In the genomic region with DNA sequence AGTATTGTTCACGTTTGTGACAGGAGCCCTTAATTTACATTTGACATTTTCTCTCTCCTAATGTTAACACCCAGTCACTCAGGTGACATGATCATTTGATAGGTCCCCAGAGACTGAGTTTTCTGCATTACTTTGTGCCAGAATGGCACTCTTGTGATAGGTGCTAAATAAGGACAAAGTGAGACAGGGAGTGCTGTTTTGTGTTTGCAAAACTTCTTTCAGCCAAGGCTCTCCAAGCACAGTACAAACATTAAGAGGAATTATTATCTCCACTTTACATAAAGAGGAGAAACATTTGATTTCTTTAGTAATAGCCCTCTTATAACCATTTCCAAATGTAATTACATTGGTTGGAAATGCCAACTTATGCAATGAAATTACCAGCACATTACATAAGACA, we compare ENCODE assay signal across 17 cellular contexts.
DNase-seq lines count a peak whose midpoint lies in the region; ATAC-seq and TF ChIP-seq lines count a peak whose summit lies in the region.
"Had no signal": no experiment of that assay in that cellular context is flagged by ENCODE, and none has a peak within 500 bp of the region (broad histone marks: within the 10 kb centered on the region; RNA-seq: fewer than 3 reads in every experiment).

No MANE protein-coding gene starts in this region.

- no peaks in the 10 kb centered on the region for H3K4me1 Mint-ChIP-seq in natural killer cell treated with Interleukin-12 subunit alpha and Interleukin-12 subunit beta and Interleukin-15 and Interleukin-18, amount 100 ng/mL, for 72 hours (ENCODE audit: low read depth in 2 of 2)

- no peaks in the 10 kb centered on the region for H3F3A ChIP-seq in neural cell (ENCODE audit: insufficient read depth, low read length, poor library complexity, severe bottlenecking)

- no peaks in the 10 kb centered on the region for H3K36me3 ChIP-seq in neural cell (ENCODE audit: insufficient read depth, low read length)
- H3K36me3 ChIP-seq: MG63, SJSA1 had no signal

- H3K4me2 ChIP-seq in neural cell (ENCODE audit: low read length): no peak overlapping the region

- no peaks in the 10 kb centered on the region for H3K36me3 Mint-ChIP-seq in natural killer cell treated with Interleukin-12 subunit alpha and Interleukin-12 subunit beta and Interleukin-15 and Interleukin-18, amount 100 ng/mL, for 72 hours
- H3K36me3 Mint-ChIP-seq: CD4-positive, CD25-positive, alpha-beta regulatory T cell had no signal

- no peak for TF ChIP-seq RAD21 in neural cell (conservative IDR thresholded peaks at IDR 0.05)

- TF ChIP-seq CTCF in neural cell (IDR thresholded peaks at IDR 0.05; ENCODE audit: poor library complexity, severe bottlenecking): no peak

- no peak overlapping the region for H2AFZ ChIP-seq in neural cell (ENCODE audit: low read depth, low read length)

- H3K27ac Mint-ChIP-seq in natural killer cell treated with Interleukin-12 subunit alpha and Interleukin-12 subunit beta and Interleukin-15 and Interleukin-18, amount 100 ng/mL, for 72 hours: no peak overlapping the region
- H3K27ac Mint-ChIP-seq: CD4-positive, CD25-positive, alpha-beta regulatory T cell had no signal

- H4K20me1 ChIP-seq in neural cell (ENCODE audit: insufficient read depth): no peaks in the 10 kb centered on the region

- no peaks in the 10 kb centered on the region for H3K9me2 ChIP-seq in neural cell (ENCODE audit: insufficient read depth, low read length)

- H3K9ac ChIP-seq in neural cell (ENCODE audit: low read length): no peak overlapping the region

- no peak overlapping the region for H3K27ac ChIP-seq in neural cell (ENCODE audit: low read length)
- H3K27ac ChIP-seq: SJSA1 had no signal

- TF ChIP-seq EP300 in neural cell (conservative IDR thresholded peaks at IDR 0.05; ENCODE audit: poor library complexity, severe bottlenecking): peak; percentile 43

- no peak overlapping the region for H3K4me3 ChIP-seq in neural cell (ENCODE audit: low read length)
- H3K4me3 ChIP-seq: MG63, SJSA1 had no signal

- H3K79me2 ChIP-seq in neural cell (replicated peaks; ENCODE audit: insufficient read depth, low read length): no peaks in the 10 kb centered on the region

- peaks cover 13 to 15% of the 10 kb centered on the region in 2 donors for H3K27me3 Mint-ChIP-seq in natural killer cell treated with Interleukin-12 subunit alpha and Interleukin-12 subunit beta and Interleukin-15 and Interleukin-18, amount 100 ng/mL, for 72 hours
- H3K27me3 Mint-ChIP-seq: CD4-positive, CD25-positive, alpha-beta regulatory T cell had no signal

- no peaks in the 10 kb centered on the region for H3K27me3 ChIP-seq in neural cell (ENCODE audit: insufficient read depth, low read depth, low read length)
- H3K27me3 ChIP-seq: MG63, SJSA1 had no signal

- ATAC-seq in GM21825 (IDR thresholded peaks at IDR 0.05; ENCODE audit: unreplicated experiment): no peak
- no peak for ATAC-seq in natural killer cell treated with Interleukin-12 subunit alpha and Interleukin-12 subunit beta and Interleukin-15 and Interleukin-18, amount 100 ng/mL, for 72 hours
- no peak for ATAC-seq in HG03521 (IDR thresholded peaks at IDR 0.05; ENCODE audit: unreplicated experiment)
- ATAC-seq: Right ventricle myocardium inferior had no signal

- H3K9me3 Mint-ChIP-seq in natural killer cell treated with Interleukin-12 subunit alpha and Interleukin-12 subunit beta and Interleukin-15 and Interleukin-18, amount 100 ng/mL, for 72 hours: no peaks in the 10 kb centered on the region

- DNase-seq in DMS79 treated with DMSO at 0.1 percent for 48 hours (lab: John Stamatoyannopoulos, UW) (peak; percentile 50), NCI-H2107 (lab: John Stamatoyannopoulos, UW) (peak; percentile 54), NCI-H345 treated with DMSO at 0.1 percent for 48 hours (lab: John Stamatoyannopoulos, UW; ENCODE audit: unreplicated experiment) (peak; percentile 42)
- DNase-seq in natural killer cell treated with Interleukin-12 subunit alpha and Interleukin-12 subunit beta and Interleukin-15 and Interleukin-18, amount 100 ng/mL, for 72 hours (ENCODE audit: low spot score): no peak
- DNase-seq: CD4-positive, CD25-positive, alpha-beta regulatory T cell; MG63; NCI-H1048; NCI-H187; NCI-H510A; NCI-H82; OCI-M1; T-helper 1 cell had no signal

- H3K9me3 ChIP-seq in neural cell (ENCODE audit: low read length): no peaks in the 10 kb centered on the region
- H3K9me3 ChIP-seq: MG63, SJSA1 had no signal

- H3K4me3 Mint-ChIP-seq in natural killer cell treated with Interleukin-12 subunit alpha and Interleukin-12 subunit beta and Interleukin-15 and Interleukin-18, amount 100 ng/mL, for 72 hours: no peak overlapping the region
- H3K4me3 Mint-ChIP-seq: CD4-positive, CD25-positive, alpha-beta regulatory T cell had no signal

TF ChIP-seq in neural cell, 6 proteins besides CTCF, POLR2A, EP300 and RAD21:
- TF ChIP-seq POLR2AphosphoS5 (IDR thresholded peaks at IDR 0.05): peak; percentile 27
- TF ChIP-seq, protein P1, sequence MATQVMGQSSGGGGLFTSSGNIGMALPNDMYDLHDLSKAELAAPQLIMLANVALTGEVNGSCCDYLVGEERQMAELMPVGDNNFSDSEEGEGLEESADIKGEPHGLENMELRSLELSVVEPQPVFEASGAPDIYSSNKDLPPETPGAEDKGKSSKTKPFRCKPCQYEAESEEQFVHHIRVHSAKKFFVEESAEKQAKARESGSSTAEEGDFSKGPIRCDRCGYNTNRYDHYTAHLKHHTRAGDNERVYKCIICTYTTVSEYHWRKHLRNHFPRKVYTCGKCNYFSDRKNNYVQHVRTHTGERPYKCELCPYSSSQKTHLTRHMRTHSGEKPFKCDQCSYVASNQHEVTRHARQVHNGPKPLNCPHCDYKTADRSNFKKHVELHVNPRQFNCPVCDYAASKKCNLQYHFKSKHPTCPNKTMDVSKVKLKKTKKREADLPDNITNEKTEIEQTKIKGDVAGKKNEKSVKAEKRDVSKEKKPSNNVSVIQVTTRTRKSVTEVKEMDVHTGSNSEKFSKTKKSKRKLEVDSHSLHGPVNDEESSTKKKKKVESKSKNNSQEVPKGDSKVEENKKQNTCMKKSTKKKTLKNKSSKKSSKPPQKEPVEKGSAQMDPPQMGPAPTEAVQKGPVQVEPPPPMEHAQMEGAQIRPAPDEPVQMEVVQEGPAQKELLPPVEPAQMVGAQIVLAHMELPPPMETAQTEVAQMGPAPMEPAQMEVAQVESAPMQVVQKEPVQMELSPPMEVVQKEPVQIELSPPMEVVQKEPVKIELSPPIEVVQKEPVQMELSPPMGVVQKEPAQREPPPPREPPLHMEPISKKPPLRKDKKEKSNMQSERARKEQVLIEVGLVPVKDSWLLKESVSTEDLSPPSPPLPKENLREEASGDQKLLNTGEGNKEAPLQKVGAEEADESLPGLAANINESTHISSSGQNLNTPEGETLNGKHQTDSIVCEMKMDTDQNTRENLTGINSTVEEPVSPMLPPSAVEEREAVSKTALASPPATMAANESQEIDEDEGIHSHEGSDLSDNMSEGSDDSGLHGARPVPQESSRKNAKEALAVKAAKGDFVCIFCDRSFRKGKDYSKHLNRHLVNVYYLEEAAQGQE (IDR thresholded peaks at IDR 0.05; ENCODE audit: borderline replicate concordance): no peak
